ENCODE assay signal across 1 cellular context in genomic region chr1:196678510-196678884, GRCh38.
TF ChIP-seq lines count a peak whose summit lies in the region.

No MANE protein-coding gene starts in this region.

TF ChIP-seq in endothelial cell of umbilical vein, 7 proteins besides CTCF, POLR2A, EP300 and RAD21 (continued from another document):
- TF ChIP-seq MYC (IDR thresholded peaks at IDR 0.05; ENCODE audit: low read depth, low read length) (no peak), JUN (IDR thresholded peaks at IDR 0.05; ENCODE audit: borderline replicate concordance, insufficient read depth, insufficient read length, low read depth) (no peak), EZH2 (IDR thresholded peaks at IDR 0.05; ENCODE audit: borderline replicate concordance, low read depth, low read length, severe bottlenecking) (no peak), FOS (IDR thresholded peaks at IDR 0.05; ENCODE audit: borderline replicate concordance, insufficient read depth, low read length) (no peak), MAX (IDR thresholded peaks at IDR 0.05; ENCODE audit: insufficient read depth, insufficient read length) (no peak), POLR2AphosphoS5 (IDR thresholded peaks at IDR 0.05; ENCODE audit: insufficient read depth, low read depth, low read length) (no peak)
